8 cellular contexts compared by ENCODE assay signal in genomic region chr16:11497329-11497805, GRCh38.
A peak's percentile ranks its signal among the peaks of the same experiment; 100 is the strongest.
DNase-seq lines count a peak whose midpoint lies in the region; ATAC-seq and TF ChIP-seq lines count a peak whose summit lies in the region.

No MANE protein-coding gene starts in this region.

- no peak for ATAC-seq in GM21825 (IDR thresholded peaks at IDR 0.05; ENCODE audit: unreplicated experiment)
- no peak for ATAC-seq in GM18517 (IDR thresholded peaks at IDR 0.05; ENCODE audit: unreplicated experiment)

- no peaks in the 10 kb centered on the region for H4K20me1 ChIP-seq in SK-N-SH (ENCODE audit: insufficient read depth)

- WGBS in SK-N-SH (ENCODE audit: low lambda C conversion rate), result 5% methylated on average over 10 of the region's 10 CpGs
- 40 to 44% methylated on average over 8 of the region's 10 CpGs for WGBS in mesodermal cell (ENCODE audit: insufficient coverage in 2 of 2), 2 experiments
- 0 to 1% methylated on average over 10 of the region's 10 CpGs for WGBS in tibial nerve, 2 donors

- H3K9me3 ChIP-seq in SK-N-SH (no peaks in the 10 kb centered on the region), mesodermal cell (ENCODE audit: control insufficient read depth, low read length) (peaks cover 5% of the 10 kb centered on the region), tibial nerve (no peaks in the 10 kb centered on the region)

- CTCF ChIA-PET in SK-N-SH (lab: Yijun Ruan, JAX), result interaction anchor here (0.8 to 2.1 kb wide), 6 partner anchors 9 to 101 kb away, joined by 3 to 10 read pairs (median 5); no protein-coding TSS in a partner anchor

- peak in 1 of 2 donors; percentile 13 for TF ChIP-seq POLR2A in tibial nerve (IDR thresholded peaks at IDR 0.05)

- peak overlapping the region; percentile 81 for H3K4me2 ChIP-seq in SK-N-SH

- H3K27ac ChIP-seq in SK-N-SH (ENCODE audit: low read depth in 2 of 2, low read length in 1 of 2) (peak overlapping the region; percentile 92 to 94), mesodermal cell (ENCODE audit: low read depth, low read length, severe bottlenecking) (peak overlapping the region; percentile 63), tibial nerve (peak overlapping the region; percentile 12 to 89 (median 74))

- H3K36me3 ChIP-seq in SK-N-SH (replicated peaks in 1 of 2; ENCODE audit: control insufficient read depth in 1 of 2, insufficient read depth in 2 of 2, low read length in 1 of 2), result no peaks in the 10 kb centered on the region
- H3K36me3 ChIP-seq in mesodermal cell (ENCODE audit: control insufficient read depth, insufficient read depth, low read length), result no peaks in the 10 kb centered on the region
- H3K36me3 ChIP-seq in tibial nerve, result no peaks in the 10 kb centered on the region

- no peaks in the 10 kb centered on the region for H3K9me2 ChIP-seq in SK-N-SH

- peak; percentile 36 for TF ChIP-seq RAD21 in SK-N-SH (IDR thresholded peaks at IDR 0.05; ENCODE audit: low read length)

- TF ChIP-seq CTCF in SK-N-SH (IDR thresholded peaks at IDR 0.05) (peak; percentile 25), tibial nerve (IDR thresholded peaks at IDR 0.05) (peak in 3 of 5 experiments; percentile 33 to 54 (median 47))

- POLR2A ChIA-PET in SK-N-SH (lab: Yijun Ruan, JAX), result interaction anchor here (0.5 to 1.7 kb wide), 5 partner anchors 84 to 284 kb away, joined by 3 to 14 read pairs (median 4); no protein-coding TSS in a partner anchor

- H3K4me3 ChIP-seq in SK-N-SH (ENCODE audit: low read depth in 2 of 2, low read length in 1 of 2), result peak overlapping the region in 1 of 2 experiments; percentile 24; a peak in 1 of 4 replicates
- H3K4me3 ChIP-seq in mesodermal cell (ENCODE audit: extremely low read depth, insufficient read depth, low read length, poor library complexity, severe bottlenecking), result no peak overlapping the region
- no peak overlapping the region for H3K4me3 ChIP-seq in tibial nerve

- H3K4me1 ChIP-seq in SK-N-SH (ENCODE audit: control insufficient read depth in 1 of 2, insufficient read depth in 2 of 2, low read depth in 1 of 2, low read length in 1 of 2) (peaks cover 32 to 45% of the 10 kb centered on the region in 2 experiments), mesodermal cell (ENCODE audit: control insufficient read depth, insufficient read depth, low read length, poor library complexity, severe bottlenecking) (peaks cover 37% of the 10 kb centered on the region), tibial nerve (peaks cover 0 to 45% (median 20%) of the 10 kb centered on the region in 4 donors)

- no peaks in the 10 kb centered on the region for H3K79me2 ChIP-seq in SK-N-SH (ENCODE audit: insufficient read depth)

- H3K27me3 ChIP-seq in SK-N-SH (ENCODE audit: insufficient read depth) (no peaks in the 10 kb centered on the region), tibial nerve (no peaks in the 10 kb centered on the region)

- H3K9ac ChIP-seq in SK-N-SH, result peak overlapping the region; percentile 51; the same call in 1 of the 2 replicates

- peaks cover 39% of the 10 kb centered on the region for H3F3A ChIP-seq in SK-N-SH (replicated peaks; ENCODE audit: insufficient read depth)

- TF ChIP-seq EP300 in SK-N-SH (IDR thresholded peaks at IDR 0.05; ENCODE audit: borderline replicate concordance in 1 of 2, low read depth in 1 of 2, low read length in 1 of 2) (peak in 1 of 2 experiments; percentile 79; a peak in 3 of 4 replicates), tibial nerve (IDR thresholded peaks at IDR 0.05) (peak; percentile 29 to 82)

- DNase-seq in ELF-1 (ENCODE audit: low read depth, low spot score) (peak; percentile 64), NAMALWA (ENCODE audit: low spot score) (peak; percentile 40), SK-N-SH (peak; percentile 93), epidermal melanocyte (ENCODE audit: insufficient read length, low spot score) (peak; percentile 78), tibial nerve (ENCODE audit: low spot score in 2 of 2) (peak; percentile 72 to 79)

- peak overlapping the region; percentile 77 for H2AFZ ChIP-seq in SK-N-SH (ENCODE audit: low read depth)

TF ChIP-seq in SK-N-SH, 30 proteins besides CTCF, POLR2A, EP300 and RAD21:
- TF ChIP-seq EZH2phosphoT487 (IDR thresholded peaks at IDR 0.05; ENCODE audit: borderline replicate concordance, low read depth) (no peak), TEAD4 (IDR thresholded peaks at IDR 0.05; ENCODE audit: borderline replicate concordance, insufficient read depth) (no peak), NRF1 (IDR thresholded peaks at IDR 0.05; ENCODE audit: low read depth, low read length) (no peak), USF2 (IDR thresholded peaks at IDR 0.05; ENCODE audit: borderline replicate concordance, low read depth, low read length) (no peak), GATA2 (CRISPR knock-in tag; IDR thresholded peaks at IDR 0.05) (peak; percentile 57), PBX3 (IDR thresholded peaks at IDR 0.05) (no peak), NFIC (IDR thresholded peaks at IDR 0.05; ENCODE audit: borderline replicate concordance) (peak; percentile 97), CHD2 (IDR thresholded peaks at IDR 0.05; ENCODE audit: low read length, partially characterized antibody) (peak; percentile 75), RXRA (IDR thresholded peaks at IDR 0.05; ENCODE audit: borderline replicate concordance, low read depth) (peak; percentile 93; the same call in 1 of the 2 replicates), SIN3A (IDR thresholded peaks at IDR 0.05; ENCODE audit: borderline replicate concordance, low read depth, low read length) (peak; percentile 23; the same call in 1 of the 2 replicates), ZBTB33 (IDR thresholded peaks at IDR 0.05; ENCODE audit: borderline replicate concordance, low read depth) (no peak), FOXJ3 (CRISPR knock-in tag; IDR thresholded peaks at IDR 0.05) (peak; percentile 84), JUND (IDR thresholded peaks at IDR 0.05) (no peak), ELF1 (IDR thresholded peaks at IDR 0.05) (no peak), YY1 (IDR thresholded peaks at IDR 0.05; ENCODE audit: low read depth) (no peak), TAF1 (IDR thresholded peaks at IDR 0.05; ENCODE audit: borderline replicate concordance, low read depth, low read length) (no peak; the same call in 1 of the 2 replicates), RCOR1 (IDR thresholded peaks at IDR 0.05; ENCODE audit: low read length) (peak; percentile 72; the same call in 1 of the 2 replicates), TCF12 (IDR thresholded peaks at IDR 0.05) (peak; percentile 78), MAX (IDR thresholded peaks at IDR 0.05; ENCODE audit: low read depth) (peak; percentile 82), FOXM1 (IDR thresholded peaks at IDR 0.05; ENCODE audit: low read depth) (no peak), MXI1 (IDR thresholded peaks at IDR 0.05; ENCODE audit: low read depth, low read length) (peak; percentile 28; the same call in 1 of the 2 replicates), GABPA (IDR thresholded peaks at IDR 0.05; ENCODE audit: low read depth) (peak; percentile 35; the same call in 1 of the 2 replicates), POLR2AphosphoS5 (IDR thresholded peaks at IDR 0.05; ENCODE audit: low read depth, low read length) (peak; percentile 28; the same call in 1 of the 2 replicates)

Comparison
In these comparisons a context has a peak if more than half of its experiments do, and no peak if none do; other contexts are left out.
1. DNase-seq: peak in every context shown above with its lines; median percentile 93 in SK-N-SH; 78 in epidermal melanocyte; 76 in tibial nerve; 64 in ELF-1; 40 in NAMALWA.